ENCODE assay signal across 14 cellular contexts in genomic region chr2:230757476-230757875, GRCh38. TPM values are rescaled to one million over a fixed set of nuclear protein-coding genes. Genes with fewer than 3 reads are reported as not detected.
A peak's percentile ranks its signal among the peaks of the same experiment; 100 is the strongest.
DNase-seq lines count a peak whose midpoint lies in the region; ATAC-seq, FAIRE-seq and TF ChIP-seq lines count a peak whose summit lies in the region.
"Had no signal": no experiment of that assay in that cellular context is flagged by ENCODE, and none has a peak within 500 bp of the region (broad histone marks: within the 10 kb centered on the region; RNA-seq: fewer than 3 reads in every experiment).

No MANE protein-coding gene starts in this region.

- dilution Hi-C loops in endothelial cell of umbilical vein (cut with MboI; ENCODE audit: extremely low pct_ligation_motif_present, low sequenced_read_pairs): no loop called here

- H3K4me1 ChIP-seq in GM23248 (ENCODE audit: insufficient read depth): peaks cover 35% of the 10 kb centered on the region
- H3K4me1 ChIP-seq in endothelial cell of umbilical vein (ENCODE audit: control insufficient read depth, extremely low read depth, insufficient read depth, low read length): peaks cover 10% of the 10 kb centered on the region
- no peaks in the 10 kb centered on the region for H3K4me1 ChIP-seq in HAP-1

- in situ Hi-C loops in GM23248 (cut with MboI) (no loop called here), HAP-1 (cut with MboI; ENCODE audit: low sequenced_read_pairs) (no loop called here)

- CTCF ChIA-PET in endothelial cell of umbilical vein (lab: Charles Lee): interaction anchor here (0.8 to 2.2 kb wide), 4 partner anchors 10 to 43 kb away, joined by 3 to 5 read pairs (median 4); no protein-coding TSS in a partner anchor

- H3K36me3 ChIP-seq in GM23248 (ENCODE audit: low read depth) (peaks cover 21% of the 10 kb centered on the region), endothelial cell of umbilical vein (ENCODE audit: control insufficient read depth in 2 of 2, extremely low read depth in 1 of 2, insufficient read depth in 2 of 2, low read length in 2 of 2) (peaks cover 2 to 4% of the 10 kb centered on the region in 2 experiments), HAP-1 (replicated peaks) (peaks cover 6% of the 10 kb centered on the region)

- TF ChIP-seq POLR2A in endothelial cell of umbilical vein (IDR thresholded peaks at IDR 0.05; ENCODE audit: low read depth, low read length): no peak

- 18 to 39% methylated on average over 2 of the region's 2 CpGs for WGBS in GM23248 (ENCODE audit: low coverage in 1 of 2, low lambda C conversion rate in 2 of 2, missing lambda C conversion rate in 2 of 2), 2 experiments

- no peak for TF ChIP-seq CTCF in endothelial cell of umbilical vein (IDR thresholded peaks at IDR 0.05; ENCODE audit: extremely low read depth in 1 of 2, insufficient read depth in 1 of 2, low read depth in 1 of 2, low read length in 2 of 2)

- H4K20me1 ChIP-seq in GM23248 (ENCODE audit: insufficient read depth) (peaks cover 7% of the 10 kb centered on the region; the same call in 1 of the 2 replicates), endothelial cell of umbilical vein (replicated peaks; ENCODE audit: control insufficient read depth, extremely low read depth, insufficient read depth, low read length) (no peaks in the 10 kb centered on the region)

- intact Hi-C loops in endothelial cell of umbilical vein (cut with micrococcal nuclease): loop anchor here (1.0 to 2.0 kb wide), 5 partner anchors 8 to 45 kb away; partner anchors contain the start of gene CAB39

- no peaks in the 10 kb centered on the region for H3K9me2 ChIP-seq in GM23248 (ENCODE audit: insufficient read depth)

- H3F3A ChIP-seq in GM23248 (ENCODE audit: insufficient read depth): peaks cover 27% of the 10 kb centered on the region

- H2AFZ ChIP-seq in GM23248 (no peak overlapping the region), endothelial cell of umbilical vein (ENCODE audit: low read depth, low read length) (no peak overlapping the region)

- H3K27me3 ChIP-seq in GM23248 (replicated peaks; ENCODE audit: insufficient read depth) (no peaks in the 10 kb centered on the region), endothelial cell of umbilical vein (ENCODE audit: control insufficient read depth in 2 of 2, insufficient read depth in 2 of 2, low read length in 2 of 2) (no peaks in the 10 kb centered on the region), HAP-1 (ENCODE audit: low read depth) (no peaks in the 10 kb centered on the region)

- H3K79me2 ChIP-seq in GM23248 (ENCODE audit: insufficient read depth) (peaks cover 100% of the 10 kb centered on the region), endothelial cell of umbilical vein (ENCODE audit: control insufficient read depth, insufficient read depth, low read length) (peaks cover 81% of the 10 kb centered on the region)

- FAIRE-seq in endothelial cell of umbilical vein (lab: Jason Lieb, UNC): no peak
- FAIRE-seq: H1 had no signal

- POLR2A ChIA-PET in endothelial cell of umbilical vein (lab: Charles Lee): no interaction called here

- no peak for ATAC-seq in GM18502 (IDR thresholded peaks at IDR 0.05; ENCODE audit: poor library complexity, unreplicated experiment)
- ATAC-seq: stimulated activated naive B cell treated with anti-CD40 and anti-IgM and Interleukin-4, amounts not matched to agents 10 μg/mL and 1 μg/mL and 100 μg/mL, for 72 hours had no signal

- H3K27ac ChIP-seq in GM23248 (peak overlapping the region; percentile 63), endothelial cell of umbilical vein (ENCODE audit: insufficient read depth, low read depth, low read length) (peak overlapping the region; percentile 74)

- BruUV-seq in endothelial cell of umbilical vein (replicated peaks; lab: Mats Ljungman, UMichigan): no TSS peak

- H3K4me3 ChIP-seq in GM23248 (no peak overlapping the region), endothelial cell of umbilical vein (replicated peaks in 1 of 3; ENCODE audit: insufficient read depth in 1 of 3, low read depth in 1 of 3, low read length in 3 of 3) (no peak overlapping the region), HAP-1 (no peak overlapping the region)
- H3K4me3 ChIP-seq: lung had no signal

- peak overlapping the region; percentile 54 for H3K9ac ChIP-seq in GM23248
- peak overlapping the region; percentile 56 for H3K9ac ChIP-seq in endothelial cell of umbilical vein (replicated peaks; ENCODE audit: extremely low read depth, insufficient read depth, low read length)

- no peaks in the 10 kb centered on the region for H3K9me1 ChIP-seq in endothelial cell of umbilical vein (replicated peaks; ENCODE audit: control insufficient read depth, extremely low read depth, insufficient read depth, low read length)

- H3K9me3 ChIP-seq in GM23248 (ENCODE audit: low read depth): no peaks in the 10 kb centered on the region
- H3K9me3 ChIP-seq in endothelial cell of umbilical vein (replicated peaks; ENCODE audit: control insufficient read depth, insufficient read depth, low read length): no peaks in the 10 kb centered on the region
- H3K9me3 ChIP-seq in HAP-1: no peaks in the 10 kb centered on the region

- DNase-seq in AG08395 (ENCODE audit: low spot score): peak; percentile 53
- DNase-seq in GM23248: peak; percentile 69
- peak; percentile 91 for DNase-seq in endothelial cell of umbilical vein (ENCODE audit: low read depth, low spot score)
- peak; percentile 44 for DNase-seq in myocyte (ENCODE audit: low read depth)
- no peak for DNase-seq in DMS53 (lab: John Stamatoyannopoulos, UW)
- no peak for DNase-seq in activated CD4-positive, alpha-beta T cell treated with anti-CD3 and anti-CD28 coated beads for 1 hour
- DNase-seq in HAP-1 (ENCODE audit: low spot score in 2 of 2): no peak
- DNase-seq: COR-L47; NCI-H526 treated with DMSO at 0.1 percent for 48 hours; stimulated activated naive B cell treated with anti-CD40 and anti-IgM and Interleukin-4, amounts not matched to agents 10 μg/mL and 1 μg/mL and 100 μg/mL, for 72 hours; T-cell had no signal

- H3K4me2 ChIP-seq in GM23248 (ENCODE audit: unreplicated experiment): peak overlapping the region; percentile 59
- no peak overlapping the region for H3K4me2 ChIP-seq in endothelial cell of umbilical vein (ENCODE audit: insufficient read depth, low read length)

TF ChIP-seq in endothelial cell of umbilical vein, 7 proteins besides CTCF, POLR2A, EP300 and RAD21:
- TF ChIP-seq MYC (IDR thresholded peaks at IDR 0.05; ENCODE audit: low read depth, low read length): no peak

RNA-seq across cellular contexts. Expression of gene CAB39, which starts 44.8 kb away (rescaled TPM):
- total RNA-seq in GM23248 (2014; rRNA removed; shearing (Covaris generic)): 49.1 and 52.1 TPM in 2 replicates
- 22.7 and 23.1 TPM in 2 replicates for polyA plus RNA-seq in GM23248 (2016; fragmentation: Nextera tagmentation; extraction: Ambion mirVana)
- 53.7 and 57.3 TPM in 2 replicates for total RNA-seq in endothelial cell of umbilical vein
- polyA plus RNA-seq in endothelial cell of umbilical vein: 19.8 and 25.7 TPM in 2 replicates
- 29.5 and 31.8 TPM in 2 replicates for polyA plus RNA-seq in endothelial cell of umbilical vein (2011; cell fraction: cytosol; rRNA removed)
- polyA plus RNA-seq in endothelial cell of umbilical vein (2011; cell fraction: nucleus; rRNA removed): 40.4 and 55.9 TPM in 2 replicates
- polyA plus RNA-seq in endothelial cell of umbilical vein (2012): 47.5 and 56.4 TPM in 2 replicates
- polyA minus RNA-seq in endothelial cell of umbilical vein: 79.2 and 86.5 TPM in 2 replicates
- polyA minus RNA-seq in endothelial cell of umbilical vein (2011; cell fraction: cytosol; rRNA and poly(A)+ RNA removed): 25.7 TPM
- 50.3 and 63.6 TPM in 2 replicates for polyA minus RNA-seq in endothelial cell of umbilical vein (2011; cell fraction: nucleus; rRNA and poly(A)+ RNA removed)
- 86.0 and 98.0 TPM in 2 replicates for total RNA-seq in myocyte
- polyA plus RNA-seq in myocyte (2012): 19.6 TPM

Comparison
In these comparisons a context has a peak if more than half of its experiments do, and no peak if none do; other contexts are left out.
1. DNase-seq: peak in AG08395 (single experiment), GM23248 (single experiment), endothelial cell of umbilical vein (single experiment) and myocyte (single experiment); none in DMS53 (single experiment), activated CD4-positive, alpha-beta T cell treated with anti-CD3 and anti-CD28 coated beads for 1 hour (single experiment) and HAP-1 (0 of 2).